Comparison of ENCODE assay signal across 24 cellular contexts in the genomic region with DNA sequence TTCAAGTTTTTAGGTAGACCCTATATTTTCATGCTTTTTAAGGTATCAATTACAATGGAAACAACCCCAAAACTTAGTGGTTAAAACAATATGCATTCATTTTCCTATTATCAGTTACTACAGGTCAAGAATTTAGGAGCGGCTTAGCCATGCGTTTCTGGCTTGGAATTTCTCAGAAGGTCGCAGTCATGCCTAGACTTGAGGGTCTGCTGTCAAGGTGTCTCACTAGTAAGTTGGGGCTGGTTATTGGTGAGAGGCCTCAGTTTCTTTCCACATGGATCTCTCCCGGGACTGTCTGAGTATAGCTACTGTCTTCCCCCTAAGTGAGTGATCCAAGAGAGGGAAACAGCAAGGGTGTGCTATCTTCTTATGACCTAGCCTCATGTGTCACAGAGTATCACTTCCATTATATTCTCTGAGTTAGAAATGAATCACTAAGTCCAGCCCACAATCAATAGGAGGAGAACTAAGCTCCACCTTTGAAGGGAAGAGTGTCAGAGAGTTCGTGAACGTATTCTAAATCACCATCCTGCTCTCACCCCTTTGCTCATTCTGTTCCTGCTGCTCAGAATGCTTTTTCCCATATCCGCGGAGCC.
DNase-seq lines count a peak whose midpoint lies in the region; ATAC-seq and TF ChIP-seq lines count a peak whose summit lies in the region.
"Had no signal": no experiment of that assay in that cellular context is flagged by ENCODE, and none has a peak within 500 bp of the region (broad histone marks: within the 10 kb centered on the region; RNA-seq: fewer than 3 reads in every experiment).

No MANE protein-coding gene starts in this region.

- H3K27me3 Mint-ChIP-seq in CD4-positive, alpha-beta memory T cell, result no peaks in the 10 kb centered on the region
- no peaks in the 10 kb centered on the region for H3K27me3 Mint-ChIP-seq in activated CD4-positive, alpha-beta memory T cell treated with anti-CD3 and anti-CD28 coated beads, Interleukin-2, amount 10 ng/mL, durations not matched to agents 7 days and 5 days
- no peaks in the 10 kb centered on the region for H3K27me3 Mint-ChIP-seq in glutamatergic neuron (ENCODE audit: unreplicated experiment)
- H3K27me3 Mint-ChIP-seq: B cell; stimulated activated memory B cell treated with anti-CD40 and anti-IgM and Interleukin-4, amounts not matched to agents 10 μg/mL and 1 μg/mL and 100 μg/mL, for 72 hours had no signal

- CTCF ChIA-PET in CD4-positive, alpha-beta memory T cell (lab: Charles Lee; ENCODE audit: partially characterized antibody), result interaction anchor here (0.9 kb wide), 1 partner anchor 57 kb away, joined by 3 read pairs; no protein-coding TSS in a partner anchor
- CTCF ChIA-PET in activated CD4-positive, alpha-beta memory T cell treated with anti-CD3 and anti-CD28 coated beads, Interleukin-2, amount 10 ng/mL, durations not matched to agents 7 days and 5 days (lab: Charles Lee), result interaction anchor here (0.5 to 1.5 kb wide), 4 partner anchors 53 to 139 kb away, joined by 3 to 5 read pairs (median 4); no protein-coding TSS in a partner anchor

- POLR2A ChIA-PET in CD4-positive, alpha-beta memory T cell (lab: Charles Lee; ENCODE audit: partially characterized antibody), result interaction anchor here (0.6 to 1.5 kb wide), 3 partner anchors 52 to 141 kb away, joined by 4 read pairs; no protein-coding TSS in a partner anchor
- POLR2A ChIA-PET in activated CD4-positive, alpha-beta memory T cell treated with anti-CD3 and anti-CD28 coated beads, Interleukin-2, amount 10 ng/mL, durations not matched to agents 7 days and 5 days (lab: Charles Lee), result interaction anchor here (0.7 to 10.5 kb wide), 10 partner anchors 11 to 288 kb away, joined by 3 to 446 read pairs (median 4); partner anchors contain the start of gene ARID5B

- H3K4me3 ChIP-seq in CD4-positive, alpha-beta memory T cell (ENCODE audit: low read length in 2 of 2), result no peak overlapping the region
- H3K4me3 ChIP-seq in right cardiac atrium (ENCODE audit: low read length), result no peak overlapping the region
- H3K4me3 ChIP-seq: GM23338, lung, right atrium auricular region, upper lobe of left lung had no signal

- H3K4me1 Mint-ChIP-seq in CD4-positive, alpha-beta memory T cell, result peaks cover 41 to 49% (median 47%) of the 10 kb centered on the region in 4 donors
- H3K4me1 Mint-ChIP-seq in activated CD4-positive, alpha-beta memory T cell treated with anti-CD3 and anti-CD28 coated beads, Interleukin-2, amount 10 ng/mL, durations not matched to agents 7 days and 5 days, result peaks cover 57% of the 10 kb centered on the region
- no peaks in the 10 kb centered on the region for H3K4me1 Mint-ChIP-seq in glutamatergic neuron (ENCODE audit: low read depth, unreplicated experiment)

- H3K9me3 ChIP-seq in CD4-positive, alpha-beta memory T cell (ENCODE audit: control insufficient read depth in 1 of 2, low read length in 2 of 2), result no peaks in the 10 kb centered on the region
- H3K9me3 ChIP-seq in right cardiac atrium (ENCODE audit: control insufficient read depth, low read length), result no peaks in the 10 kb centered on the region
- H3K9me3 ChIP-seq: right atrium auricular region, upper lobe of left lung had no signal

- H3K27ac ChIP-seq in CD4-positive, alpha-beta memory T cell (ENCODE audit: low read depth, low read length), result no peak overlapping the region
- H3K27ac ChIP-seq in epithelial cell of prostate (peak overlapping the region; percentile 9), right cardiac atrium (ENCODE audit: low read length) (no peak overlapping the region)
- H3K27ac ChIP-seq: upper lobe of left lung had no signal

- no peaks in the 10 kb centered on the region for H3K27me3 ChIP-seq in CD4-positive, alpha-beta memory T cell (ENCODE audit: insufficient read depth, low read length)
- no peaks in the 10 kb centered on the region for H3K27me3 ChIP-seq in right cardiac atrium (ENCODE audit: control insufficient read depth, insufficient read depth)
- H3K27me3 ChIP-seq: right atrium auricular region, upper lobe of left lung had no signal

- H3K36me3 Mint-ChIP-seq in CD4-positive, alpha-beta memory T cell, result no peaks in the 10 kb centered on the region
- H3K36me3 Mint-ChIP-seq in activated CD4-positive, alpha-beta memory T cell treated with anti-CD3 and anti-CD28 coated beads, Interleukin-2, amount 10 ng/mL, durations not matched to agents 7 days and 5 days (ENCODE audit: low read depth), result peaks cover 39% of the 10 kb centered on the region
- no peaks in the 10 kb centered on the region for H3K36me3 Mint-ChIP-seq in glutamatergic neuron (ENCODE audit: unreplicated experiment)
- H3K36me3 Mint-ChIP-seq: stimulated activated memory B cell treated with anti-CD40 and anti-IgM and Interleukin-4, amounts not matched to agents 10 μg/mL and 1 μg/mL and 100 μg/mL, for 72 hours had no signal

- DNase-seq in activated CD4-positive, CD25-positive, alpha-beta regulatory T cell (lab: John Stamatoyannopoulos, UW), result no peak
- no peak for DNase-seq in CD4-positive, alpha-beta memory T cell
- DNase-seq in activated CD4-positive, alpha-beta memory T cell treated with anti-CD3 and anti-CD28 coated beads, Interleukin-2, amount 10 ng/mL, durations not matched to agents 7 days and 5 days, result no peak
- DNase-seq in epithelial cell of prostate (ENCODE audit: low read depth, low spot score) (no peak), glutamatergic neuron (no peak), NCI-H2171 (lab: John Stamatoyannopoulos, UW) (no peak), right cardiac atrium (no peak)
- DNase-seq: 8988T, dermis blood vessel endothelial cell, KBM-7, kidney, NCI-H1092 treated with DMSO at 0.1 percent for 48 hours, NCI-H2081 treated with DMSO at 0.1 percent for 48 hours, NCI-H526, occipital lobe, SW 1271, upper lobe of left lung had no signal

- H3K36me3 ChIP-seq in CD4-positive, alpha-beta memory T cell (ENCODE audit: insufficient read depth, low read length), result no peaks in the 10 kb centered on the region
- H3K36me3 ChIP-seq: right atrium auricular region, upper lobe of left lung had no signal

- peaks cover 0 to 4% (median 0%) of the 10 kb centered on the region in 8 donors for H3K9me3 Mint-ChIP-seq in CD4-positive, alpha-beta memory T cell
- peaks cover 12% of the 10 kb centered on the region for H3K9me3 Mint-ChIP-seq in activated CD4-positive, alpha-beta memory T cell treated with anti-CD3 and anti-CD28 coated beads, Interleukin-2, amount 10 ng/mL, durations not matched to agents 7 days and 5 days
- H3K9me3 Mint-ChIP-seq in glutamatergic neuron (ENCODE audit: unreplicated experiment), result no peaks in the 10 kb centered on the region
- H3K9me3 Mint-ChIP-seq: GM23338; stimulated activated memory B cell treated with anti-CD40 and anti-IgM and Interleukin-4, amounts not matched to agents 10 μg/mL and 1 μg/mL and 100 μg/mL, for 72 hours had no signal

- 96% methylated on average over 8 of the region's 8 CpGs for WGBS in right cardiac atrium

- H3K4me3 Mint-ChIP-seq in CD4-positive, alpha-beta memory T cell, result peak overlapping the region in 1 of 8 donors; percentile 8
- no peak overlapping the region for H3K4me3 Mint-ChIP-seq in activated CD4-positive, alpha-beta memory T cell treated with anti-CD3 and anti-CD28 coated beads, Interleukin-2, amount 10 ng/mL, durations not matched to agents 7 days and 5 days
- H3K4me3 Mint-ChIP-seq in glutamatergic neuron (ENCODE audit: unreplicated experiment), result no peak overlapping the region
- H3K4me3 Mint-ChIP-seq: B cell; GM23338; stimulated activated memory B cell treated with anti-CD40 and anti-IgM and Interleukin-4, amounts not matched to agents 10 μg/mL and 1 μg/mL and 100 μg/mL, for 72 hours had no signal

- H3K27ac Mint-ChIP-seq in CD4-positive, alpha-beta memory T cell, result peak overlapping the region in 5 of 7 donors; percentile 10 to 85 (median 32)
- peak overlapping the region; percentile 91 for H3K27ac Mint-ChIP-seq in activated CD4-positive, alpha-beta memory T cell treated with anti-CD3 and anti-CD28 coated beads, Interleukin-2, amount 10 ng/mL, durations not matched to agents 7 days and 5 days
- no peak overlapping the region for H3K27ac Mint-ChIP-seq in glutamatergic neuron (ENCODE audit: unreplicated experiment)
- H3K27ac Mint-ChIP-seq: B cell; GM23338; stimulated activated memory B cell treated with anti-CD40 and anti-IgM and Interleukin-4, amounts not matched to agents 10 μg/mL and 1 μg/mL and 100 μg/mL, for 72 hours had no signal

- no peak for TF ChIP-seq CTCF in glutamatergic neuron (IDR thresholded peaks at IDR 0.05; ENCODE audit: partially characterized antibody, unreplicated experiment)

- H3K4me1 ChIP-seq in CD4-positive, alpha-beta memory T cell (ENCODE audit: insufficient read depth, low read length), result peaks cover 47% of the 10 kb centered on the region
- H3K4me1 ChIP-seq in right cardiac atrium (ENCODE audit: control insufficient read depth, insufficient read depth, low read length), result peaks cover 2% of the 10 kb centered on the region
- H3K4me1 ChIP-seq: right atrium auricular region, upper lobe of left lung had no signal

- intact Hi-C loops in CD4-positive, alpha-beta memory T cell (cut with micrococcal nuclease), result no loop called here
- intact Hi-C loops in right cardiac atrium (cut with DNase I), result no loop called here

- peak; percentile 53 to 54 for ATAC-seq in activated CD4-positive, CD25-positive, alpha-beta regulatory T cell treated with anti-CD3 and anti-CD28 coated beads, Interleukin-2, amount 50 U/mL, for 24 hours
- ATAC-seq in right cardiac atrium, result no peak
- ATAC-seq: GM23338; Right ventricle myocardium inferior; stimulated activated memory B cell treated with anti-CD40 and anti-IgM and Interleukin-4, amounts not matched to agents 10 μg/mL and 1 μg/mL and 100 μg/mL, for 72 hours had no signal

Comparison
In these comparisons a context has a peak if more than half of its experiments do, and no peak if none do; other contexts are left out.
1. ATAC-seq: peak in activated CD4-positive, CD25-positive, alpha-beta regulatory T cell treated with anti-CD3 and anti-CD28 coated beads, Interleukin-2, amount 50 U/mL, for 24 hours (2 of 2); none in right cardiac atrium (0 of 2).